In genomic region chr7:158946329-158946728, GRCh38 we compare ENCODE assay signal across 31 cellular contexts.
"Had no signal": no experiment of that assay in that cellular context is flagged by ENCODE, and none has a peak within 500 bp of the region (broad histone marks: within the 10 kb centered on the region; RNA-seq: fewer than 3 reads in every experiment).

No MANE protein-coding gene starts in this region.

- H3K4me3 ChIP-seq: adrenal gland, body of pancreas, breast epithelium had no signal

- ATAC-seq: activated CD8-positive, alpha-beta T cell treated with anti-CD3 and anti-CD28 coated beads for 36 hours; activated naive CD4-positive, alpha-beta T cell treated with anti-CD3 and anti-CD28 coated beads, Interleukin-2, amount 50 U/mL, for 72 hours; activated T-cell treated with anti-CD3 and anti-CD28 coated beads, Interleukin-2, amount 50 U/mL, for 4 hours; activated T-cell treated with anti-CD3 and anti-CD28 coated beads, Interleukin-2, amount 50 U/mL, for 72 hours; activated T-helper 17 cell treated with anti-CD3 and anti-CD28 coated beads, Interleukin-2, amount 50 U/mL, for 72 hours; body of pancreas had no signal

- H3K4me1 ChIP-seq: adrenal gland, body of pancreas, breast epithelium had no signal

- H3K27ac ChIP-seq: adrenal gland, body of pancreas, brain microvascular endothelial cell, breast epithelium, VCaP had no signal

- DNase-seq: activated B cell treated with CpG ODN at 0.5 μM for 24 hours; activated CD4-positive, alpha-beta memory T cell treated with anti-CD3 and anti-CD28 coated beads for 36 hours; activated CD4-positive, alpha-beta T cell treated with anti-CD3 and anti-CD28 coated beads for 4 hours; activated CD4-positive, alpha-beta T cell treated with anti-CD3 and anti-CD28 coated beads, Interleukin-2, amount 10 ng/mL, durations not matched to agents 24 days and 14 days; activated CD4-positive, alpha-beta T cell treated with anti-CD3 and anti-CD28 coated beads, Interleukin-2, amount 50 U/mL, for 1 hour; activated CD4-positive, alpha-beta T cell treated with anti-CD3 and anti-CD28 coated beads, Interleukin-2, amount 50 U/mL, for 4 hours; activated CD4-positive, CD25-positive, alpha-beta regulatory T cell treated with anti-CD3 and anti-CD28 coated beads, Interleukin-2, amount 50 U/mL, for 72 hours; activated CD8-positive, alpha-beta T cell treated with anti-CD3 and anti-CD28 coated beads for 36 hours; activated effector memory CD4-positive, alpha-beta T cell treated with anti-CD3 and anti-CD28 coated beads, Interleukin-2, amount 50 U/mL, for 16 hours; activated gamma-delta T cell treated with Interleukin-2 at 50 U/mL for 16 hours; activated naive CD4-positive, alpha-beta T cell; activated naive CD4-positive, alpha-beta T cell treated with anti-CD3 and anti-CD28 coated beads for 36 hours; activated naive CD4-positive, alpha-beta T cell treated with anti-CD3 and anti-CD28 coated beads, Interleukin-2, amount 50 U/mL, for 16 hours; activated naive CD8-positive, alpha-beta T cell treated with anti-CD3 and anti-CD28 coated beads for 36 hours; activated T-cell treated with anti-CD3 and anti-CD28 coated beads for 4 hours; activated T-cell treated with anti-CD3 and anti-CD28 coated beads, Interleukin-2, amount 50 U/mL, for 1 hour; activated T-cell treated with anti-CD3 and anti-CD28 coated beads, Interleukin-2, amount 50 U/mL, for 4 hours; activated T-cell treated with anti-CD3 and anti-CD28 coated beads, Interleukin-2, amount 50 U/mL, for 72 hours; amniotic stem cell; aorta; body of pancreas; brain microvascular endothelial cell; central memory CD4-positive, alpha-beta T cell; T-helper 1 cell; T-helper 2 cell; T-helper 9 cell had no signal

- H3K27me3 ChIP-seq: adrenal gland, body of pancreas, brain microvascular endothelial cell, breast epithelium had no signal
